ENCODE assay signal across 27 cellular contexts in genomic region chr2:153568105-153568504, GRCh38.
"Had no signal": no experiment of that assay in that cellular context is flagged by ENCODE, and none has a peak within 500 bp of the region (broad histone marks: within the 10 kb centered on the region; RNA-seq: fewer than 3 reads in every experiment).

No MANE protein-coding gene starts in this region.

- H3K36me3 ChIP-seq: cardiac muscle cell, MG63, SJCRH30 had no signal

- H3K9me3 ChIP-seq: MG63, SJCRH30 had no signal

- H3K27ac ChIP-seq: cardiac muscle cell, SJCRH30, SK-N-MC had no signal

- H3K4me1 ChIP-seq: SJCRH30 had no signal

- H3K27me3 ChIP-seq: cardiac muscle cell, MG63, SJCRH30 had no signal

- ATAC-seq: activated CD8-positive, alpha-beta T cell treated with anti-CD3 and anti-CD28 coated beads for 36 hours; activated T-cell treated with anti-CD3 and anti-CD28 coated beads, Interleukin-2, amount 50 U/mL, for 72 hours; activated T-helper 17 cell treated with anti-CD3 and anti-CD28 coated beads, Interleukin-2, amount 50 U/mL, for 72 hours; Panc1 had no signal

- H3K4me3 ChIP-seq: cardiac muscle cell, MG63, SJCRH30, SK-N-MC had no signal

- DNase-seq: activated CD4-positive, alpha-beta T cell treated with anti-CD3 and anti-CD28 coated beads, Interleukin-2, amount 10 ng/mL, durations not matched to agents 24 days and 14 days; activated CD4-positive, alpha-beta T cell treated with anti-CD3 and anti-CD28 coated beads, Interleukin-2, amount 50 U/mL, for 4 hours; activated CD8-positive, alpha-beta T cell treated with anti-CD3 and anti-CD28 coated beads for 36 hours; activated effector memory CD4-positive, alpha-beta T cell treated with anti-CD3 and anti-CD28 coated beads, Interleukin-2, amount 50 U/mL, for 16 hours; activated naive CD4-positive, alpha-beta T cell; activated naive CD4-positive, alpha-beta T cell treated with anti-CD3 and anti-CD28 coated beads, Interleukin-2, amount 50 U/mL, for 16 hours; activated naive CD8-positive, alpha-beta T cell treated with anti-CD3 and anti-CD28 coated beads for 36 hours; activated T-cell treated with anti-CD3 and anti-CD28 coated beads, Interleukin-2, amount 50 U/mL, for 1 hour; activated T-cell treated with anti-CD3 and anti-CD28 coated beads, Interleukin-2, amount 50 U/mL, for 72 hours; amniotic stem cell; aorta; Kasumi-1; KBM-7; MG63; MV-4-11; NCI-H1092; NCI-H1436 treated with DMSO at 0.1 percent for 48 hours; NCI-H1694 treated with DMSO at 0.1 percent for 48 hours; NCI-H2029; NCI-H345; NCI-H524 treated with DMSO at 0.1 percent for 48 hours; SHP77; SJCRH30 had no signal
